ENCODE assay signal across 1 cellular context in the genomic region with DNA sequence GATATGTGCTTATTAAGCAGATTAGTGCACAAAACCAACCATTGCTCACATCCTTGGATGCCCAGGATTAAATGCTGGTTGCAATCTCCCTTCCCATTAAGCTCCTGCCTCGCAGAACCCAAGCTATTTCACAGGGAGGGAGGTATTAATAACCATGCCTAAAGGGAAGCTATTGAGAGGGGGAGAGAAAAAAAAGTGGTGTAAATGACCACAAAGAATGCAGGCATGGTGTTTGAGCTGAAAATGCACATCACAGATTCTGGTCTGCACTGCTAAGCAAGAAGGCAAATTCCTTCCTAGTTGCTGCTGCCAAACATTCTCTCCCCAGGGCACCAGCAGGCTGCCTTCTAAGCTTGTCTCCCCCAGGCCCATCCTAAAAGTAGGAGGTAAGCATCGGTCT.
TF ChIP-seq lines count a peak whose summit lies in the region.

No MANE protein-coding gene starts in this region.

TF ChIP-seq in GM23338, 12 proteins besides CTCF, POLR2A, EP300 and RAD21 (continued from another document):
- TF ChIP-seq, protein P1, sequence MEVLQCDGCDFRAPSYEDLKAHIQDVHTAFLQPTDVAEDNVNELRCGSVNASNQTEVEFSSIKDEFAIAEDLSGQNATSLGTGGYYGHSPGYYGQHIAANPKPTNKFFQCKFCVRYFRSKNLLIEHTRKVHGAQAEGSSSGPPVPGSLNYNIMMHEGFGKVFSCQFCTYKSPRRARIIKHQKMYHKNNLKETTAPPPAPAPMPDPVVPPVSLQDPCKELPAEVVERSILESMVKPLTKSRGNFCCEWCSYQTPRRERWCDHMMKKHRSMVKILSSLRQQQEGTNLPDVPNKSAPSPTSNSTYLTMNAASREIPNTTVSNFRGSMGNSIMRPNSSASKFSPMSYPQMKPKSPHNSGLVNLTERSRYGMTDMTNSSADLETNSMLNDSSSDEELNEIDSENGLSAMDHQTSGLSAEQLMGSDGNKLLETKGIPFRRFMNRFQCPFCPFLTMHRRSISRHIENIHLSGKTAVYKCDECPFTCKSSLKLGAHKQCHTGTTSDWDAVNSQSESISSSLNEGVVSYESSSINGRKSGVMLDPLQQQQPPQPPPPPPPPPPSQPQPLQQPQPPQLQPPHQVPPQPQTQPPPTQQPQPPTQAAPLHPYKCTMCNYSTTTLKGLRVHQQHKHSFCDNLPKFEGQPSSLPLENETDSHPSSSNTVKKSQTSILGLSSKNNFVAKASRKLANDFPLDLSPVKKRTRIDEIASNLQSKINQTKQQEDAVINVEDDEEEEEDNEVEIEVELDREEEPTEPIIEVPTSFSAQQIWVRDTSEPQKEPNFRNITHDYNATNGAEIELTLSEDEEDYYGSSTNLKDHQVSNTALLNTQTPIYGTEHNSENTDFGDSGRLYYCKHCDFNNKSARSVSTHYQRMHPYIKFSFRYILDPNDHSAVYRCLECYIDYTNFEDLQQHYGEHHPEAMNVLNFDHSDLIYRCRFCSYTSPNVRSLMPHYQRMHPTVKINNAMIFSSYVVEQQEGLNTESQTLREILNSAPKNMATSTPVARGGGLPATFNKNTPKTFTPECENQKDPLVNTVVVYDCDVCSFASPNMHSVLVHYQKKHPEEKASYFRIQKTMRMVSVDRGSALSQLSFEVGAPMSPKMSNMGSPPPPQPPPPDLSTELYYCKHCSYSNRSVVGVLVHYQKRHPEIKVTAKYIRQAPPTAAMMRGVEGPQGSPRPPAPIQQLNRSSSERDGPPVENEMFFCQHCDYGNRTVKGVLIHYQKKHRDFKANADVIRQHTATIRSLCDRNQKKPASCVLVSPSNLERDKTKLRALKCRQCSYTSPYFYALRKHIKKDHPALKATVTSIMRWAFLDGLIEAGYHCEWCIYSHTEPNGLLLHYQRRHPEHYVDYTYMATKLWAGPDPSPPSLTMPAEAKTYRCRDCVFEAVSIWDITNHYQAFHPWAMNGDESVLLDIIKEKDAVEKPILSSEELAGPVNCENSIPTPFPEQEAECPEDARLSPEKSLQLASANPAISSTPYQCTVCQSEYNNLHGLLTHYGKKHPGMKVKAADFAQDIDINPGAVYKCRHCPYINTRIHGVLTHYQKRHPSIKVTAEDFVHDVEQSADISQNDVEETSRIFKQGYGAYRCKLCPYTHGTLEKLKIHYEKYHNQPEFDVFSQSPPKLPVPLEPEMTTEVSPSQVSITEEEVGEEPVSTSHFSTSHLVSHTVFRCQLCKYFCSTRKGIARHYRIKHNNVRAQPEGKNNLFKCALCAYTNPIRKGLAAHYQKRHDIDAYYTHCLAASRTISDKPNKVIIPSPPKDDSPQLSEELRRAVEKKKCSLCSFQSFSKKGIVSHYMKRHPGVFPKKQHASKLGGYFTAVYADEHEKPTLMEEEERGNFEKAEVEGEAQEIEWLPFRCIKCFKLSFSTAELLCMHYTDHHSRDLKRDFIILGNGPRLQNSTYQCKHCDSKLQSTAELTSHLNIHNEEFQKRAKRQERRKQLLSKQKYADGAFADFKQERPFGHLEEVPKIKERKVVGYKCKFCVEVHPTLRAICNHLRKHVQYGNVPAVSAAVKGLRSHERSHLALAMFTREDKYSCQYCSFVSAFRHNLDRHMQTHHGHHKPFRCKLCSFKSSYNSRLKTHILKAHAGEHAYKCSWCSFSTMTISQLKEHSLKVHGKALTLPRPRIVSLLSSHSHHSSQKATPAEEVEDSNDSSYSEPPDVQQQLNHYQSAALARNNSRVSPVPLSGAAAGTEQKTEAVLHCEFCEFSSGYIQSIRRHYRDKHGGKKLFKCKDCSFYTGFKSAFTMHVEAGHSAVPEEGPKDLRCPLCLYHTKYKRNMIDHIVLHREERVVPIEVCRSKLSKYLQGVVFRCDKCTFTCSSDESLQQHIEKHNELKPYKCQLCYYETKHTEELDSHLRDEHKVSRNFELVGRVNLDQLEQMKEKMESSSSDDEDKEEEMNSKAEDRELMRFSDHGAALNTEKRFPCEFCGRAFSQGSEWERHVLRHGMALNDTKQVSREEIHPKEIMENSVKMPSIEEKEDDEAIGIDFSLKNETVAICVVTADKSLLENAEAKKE (CRISPR knock-in tag; IDR thresholded peaks at IDR 0.05), result no peak
- no peak for TF ChIP-seq ZNF331 (CRISPR knock-in tag; IDR thresholded peaks at IDR 0.05; ENCODE audit: low read depth)
- no peak for TF ChIP-seq POLR2AphosphoS5 (IDR thresholded peaks at IDR 0.05; ENCODE audit: low read depth)
- no peak for TF ChIP-seq JUNB (IDR thresholded peaks at IDR 0.05; ENCODE audit: unreplicated experiment)
- no peak for TF ChIP-seq CREB1 (CRISPR knock-in tag; IDR thresholded peaks at IDR 0.05; ENCODE audit: low read depth)
- TF ChIP-seq EZH2phosphoT487 (IDR thresholded peaks at IDR 0.05; ENCODE audit: unreplicated experiment), result no peak
- no peak for TF ChIP-seq EZH2 (IDR thresholded peaks at IDR 0.05; ENCODE audit: low read depth, unreplicated experiment)
- no peak for TF ChIP-seq NANOG (IDR thresholded peaks at IDR 0.05; ENCODE audit: borderline replicate concordance)
- TF ChIP-seq STAT1 (IDR thresholded peaks at IDR 0.05; ENCODE audit: unreplicated experiment), result no peak
